In genomic region chr3:94162700-94163099, GRCh38 we compare ENCODE assay signal across 10 cellular contexts.
A peak's percentile ranks its signal among the peaks of the same experiment; 100 is the strongest.
DNase-seq lines count a peak whose midpoint lies in the region; ATAC-seq, FAIRE-seq and TF ChIP-seq lines count a peak whose summit lies in the region.
"Had no signal": no experiment of that assay in that cellular context is flagged by ENCODE, and none has a peak within 500 bp of the region (broad histone marks: within the 10 kb centered on the region; RNA-seq: fewer than 3 reads in every experiment).

No MANE protein-coding gene starts in this region.

- peaks cover 13% of the 10 kb centered on the region for H3K27me3 Mint-ChIP-seq in CD4-positive, alpha-beta T cell

- no peak overlapping the region for H3K4me3 ChIP-seq in A673 (ENCODE audit: low read depth, low read length, poor library complexity, severe bottlenecking)
- no peak overlapping the region for H3K4me3 ChIP-seq in astrocyte of the spinal cord (ENCODE audit: low read depth, low read length)
- H3K4me3 ChIP-seq: stomach had no signal

- intact Hi-C loops in A673 (cut with micrococcal nuclease; ENCODE audit: unreplicated experiment) = no loop called here
- intact Hi-C loops in CD4-positive, alpha-beta T cell (cut with DNase I, micrococcal nuclease) = no loop called here

- no peak overlapping the region for H3K4me3 Mint-ChIP-seq in CD4-positive, alpha-beta T cell

- no peak overlapping the region for H3K27ac Mint-ChIP-seq in CD4-positive, alpha-beta T cell

- H3K27ac ChIP-seq in A673 (ENCODE audit: low read depth, low read length, poor library complexity, severe bottlenecking) = no peak overlapping the region
- no peak overlapping the region for H3K27ac ChIP-seq in CD4-positive, alpha-beta T cell (ENCODE audit: low read depth, low read length)
- H3K27ac ChIP-seq: parathyroid adenoma, stomach had no signal

- CTCF ChIA-PET in A673 (lab: Charles Lee) = no interaction called here
- CTCF ChIA-PET in CD4-positive, alpha-beta T cell (lab: Charles Lee) = no interaction called here

- H3K4me1 ChIP-seq in A673 (ENCODE audit: insufficient read depth, low read length, poor library complexity, severe bottlenecking) = peaks cover 24% of the 10 kb centered on the region
- H3K4me1 ChIP-seq: parathyroid adenoma, stomach had no signal

- POLR2A ChIA-PET in A673 (lab: Charles Lee; ENCODE audit: low non-redundant PET) = no interaction called here
- POLR2A ChIA-PET in CD4-positive, alpha-beta T cell (lab: Charles Lee) = no interaction called here

- no peak for FAIRE-seq in GM12892 (lab: Jason Lieb, UNC)

- DNase-seq in A673 (ENCODE audit: low spot score) = peak; percentile 49
- DNase-seq in astrocyte of the spinal cord (ENCODE audit: low read depth, low spot score) = peak; percentile 62
- DNase-seq in GM12892 (ENCODE audit: insufficient read length) = no peak
- DNase-seq in CD4-positive, alpha-beta T cell = no peak
- DNase-seq in omental fat pad (ENCODE audit: low spot score) = no peak
- DNase-seq in GDM1 (lab: John Stamatoyannopoulos, UW) = no peak
- DNase-seq: stomach had no signal

- no peak for TF ChIP-seq POLR2A in GM12892 (IDR thresholded peaks at IDR 0.05; ENCODE audit: low read depth, low read length)

- peak; percentile 92 for ATAC-seq in GM18870 (IDR thresholded peaks at IDR 0.05; ENCODE audit: unreplicated experiment)
- peak; percentile 92 for ATAC-seq in HG03432 (IDR thresholded peaks at IDR 0.05; ENCODE audit: unreplicated experiment)
- ATAC-seq in CD4-positive, alpha-beta T cell (ENCODE audit: poor library complexity) = no peak
- no peak for ATAC-seq in omental fat pad (ENCODE audit: low FRiP score)

- no peaks in the 10 kb centered on the region for H3K9me3 ChIP-seq in A673 (ENCODE audit: low read depth, low read length, poor library complexity, severe bottlenecking)
- no peaks in the 10 kb centered on the region for H3K9me3 ChIP-seq in CD4-positive, alpha-beta T cell (ENCODE audit: control insufficient read depth, low read length)
- H3K9me3 ChIP-seq: stomach had no signal

- no peak for TF ChIP-seq CTCF in A673 (conservative IDR thresholded peaks at IDR 0.05; ENCODE audit: low read depth, low read length)
- no peak for TF ChIP-seq CTCF in astrocyte of the spinal cord (IDR thresholded peaks at IDR 0.05; ENCODE audit: low read depth, low read length)
- TF ChIP-seq CTCF in CD4-positive, alpha-beta T cell (IDR thresholded peaks at IDR 0.05) = no peak
- TF ChIP-seq CTCF in omental fat pad (IDR thresholded peaks at IDR 0.05) = no peak

- H3K9me3 Mint-ChIP-seq in CD4-positive, alpha-beta T cell = no peaks in the 10 kb centered on the region

- H3K36me3 Mint-ChIP-seq in CD4-positive, alpha-beta T cell (ENCODE audit: low read depth) = no peaks in the 10 kb centered on the region

- no peaks in the 10 kb centered on the region for H3K4me1 Mint-ChIP-seq in CD4-positive, alpha-beta T cell (ENCODE audit: low read depth)

- in situ Hi-C loops in astrocyte of the spinal cord (cut with HindIII; ENCODE audit: low sequenced_read_pairs) = no loop called here

- BruUV-seq in A673 (replicated peaks; lab: Mats Ljungman, UMichigan) = no TSS peak

- H3K27me3 ChIP-seq in A673 (replicated peaks; ENCODE audit: insufficient read depth, low read depth, low read length, poor library complexity) = peaks cover 3% of the 10 kb centered on the region
- no peaks in the 10 kb centered on the region for H3K27me3 ChIP-seq in CD4-positive, alpha-beta T cell (ENCODE audit: control insufficient read depth, insufficient read depth, low read length)
- H3K27me3 ChIP-seq: stomach had no signal

- H3K36me3 ChIP-seq in A673 (ENCODE audit: insufficient read depth, low read length, poor library complexity, severe bottlenecking) = no peaks in the 10 kb centered on the region
- H3K36me3 ChIP-seq: stomach had no signal

Comparison
In these comparisons a context has a peak if more than half of its experiments do, and no peak if none do; other contexts are left out.
1. DNase-seq: peak in A673 (single experiment) and astrocyte of the spinal cord (single experiment); none in GM12892 (single experiment), CD4-positive, alpha-beta T cell (0 of 10), omental fat pad (single experiment) and GDM1 (single experiment).
2. ATAC-seq: peak in GM18870 (single experiment) and HG03432 (single experiment); none in CD4-positive, alpha-beta T cell (single experiment) and omental fat pad (single experiment).